ENCODE assay signal across 15 cellular contexts in genomic region chr11:86990520-86990919, GRCh38. TPM values are rescaled to one million over a fixed set of nuclear protein-coding genes. Genes with fewer than 3 reads are reported as not detected.
DNase-seq lines count a peak whose midpoint lies in the region; ATAC-seq and TF ChIP-seq lines count a peak whose summit lies in the region.
"Had no signal": no experiment of that assay in that cellular context is flagged by ENCODE, and none has a peak within 500 bp of the region (broad histone marks: within the 10 kb centered on the region; RNA-seq: fewer than 3 reads in every experiment).

No MANE protein-coding gene starts in this region.

- H3K4me3 Mint-ChIP-seq in endothelial cell (ENCODE audit: unreplicated experiment): no peak overlapping the region
- H3K4me3 Mint-ChIP-seq: H9 had no signal

- no peak for TF ChIP-seq CTCF in endothelial cell (IDR thresholded peaks at IDR 0.05; ENCODE audit: unreplicated experiment)

- no peaks in the 10 kb centered on the region for H3K9me3 Mint-ChIP-seq in endothelial cell (ENCODE audit: unreplicated experiment)
- H3K9me3 Mint-ChIP-seq: H9 had no signal

- peaks cover 34% of the 10 kb centered on the region for H3K4me1 Mint-ChIP-seq in endothelial cell (ENCODE audit: unreplicated experiment)

- H3K9me3 ChIP-seq in NT2/D1 (ENCODE audit: insufficient read depth, low read length): no peaks in the 10 kb centered on the region

- H3K36me3 Mint-ChIP-seq in endothelial cell (ENCODE audit: low read depth, unreplicated experiment): no peaks in the 10 kb centered on the region

- no peaks in the 10 kb centered on the region for H3K27me3 ChIP-seq in NT2/D1 (ENCODE audit: insufficient read depth, insufficient read length)

- no peaks in the 10 kb centered on the region for H3K36me3 ChIP-seq in NT2/D1 (ENCODE audit: insufficient read depth, insufficient read length, low read length)

- H3K4me3 ChIP-seq in NT2/D1 (ENCODE audit: insufficient read length, low read depth): no peak overlapping the region

- H3K27me3 Mint-ChIP-seq in endothelial cell (ENCODE audit: unreplicated experiment): no peaks in the 10 kb centered on the region

- no peak overlapping the region for H3K9ac ChIP-seq in NT2/D1 (ENCODE audit: insufficient read length, low read depth)

- no peaks in the 10 kb centered on the region for H3K4me1 ChIP-seq in NT2/D1 (ENCODE audit: insufficient read depth, insufficient read length)

- H3K27ac Mint-ChIP-seq in endothelial cell (ENCODE audit: unreplicated experiment): peak overlapping the region; percentile 48

- no peak for ATAC-seq in activated CD4-positive, CD25-positive, alpha-beta regulatory T cell treated with anti-CD3 and anti-CD28 coated beads, Interleukin-2, amount 50 U/mL, for 24 hours

- peak; percentile 71 for DNase-seq in EL
- DNase-seq in NT2/D1 (ENCODE audit: low read depth, low spot score): peak; percentile 46
- DNase-seq in endothelial cell (ENCODE audit: low spot score): no peak
- DNase-seq in myocyte (ENCODE audit: low read depth): peak; percentile 50
- DNase-seq in NCI-H82 (lab: John Stamatoyannopoulos, UW): no peak
- no peak for DNase-seq in NCI-H1105 (lab: John Stamatoyannopoulos, UW)
- no peak for DNase-seq in NCI-H146 treated with DMSO at 0.1 percent for 48 hours (lab: John Stamatoyannopoulos, UW; ENCODE audit: unreplicated experiment)
- DNase-seq: activated gamma-delta T cell treated with Interleukin-2 at 50 U/mL for 16 hours; DMS153; effector CD4-positive, alpha-beta T cell; H9; kidney; NCI-H1417 treated with DMSO at 0.1 percent for 48 hours; occipital lobe had no signal

RNA-seq across cellular contexts. Expression of gene FZD4, which starts 35.3 kb away (rescaled TPM):
- total RNA-seq in endothelial cell (ENCODE audit: unreplicated experiment) (71.5 TPM), myocyte (5.0 and 6.6 TPM in 2 replicates)
- 3.3 TPM for polyA plus RNA-seq in myocyte (2012)

RNA-seq across cellular contexts. Expression of gene TMEM135, which starts 47.2 kb away (rescaled TPM):
- 49.7 TPM for total RNA-seq in endothelial cell (ENCODE audit: unreplicated experiment)
- total RNA-seq in myocyte: 25.0 and 26.9 TPM in 2 replicates
- 6.8 TPM for polyA plus RNA-seq in myocyte (2012)

Comparison
In these comparisons a context has a peak if more than half of its experiments do, and no peak if none do; other contexts are left out.
1. DNase-seq: peak in EL (single experiment), NT2/D1 (single experiment) and myocyte (single experiment); none in endothelial cell (single experiment), NCI-H82 (single experiment), NCI-H1105 (single experiment) and NCI-H146 treated with DMSO at 0.1 percent for 48 hours (single experiment).